In the genomic region with DNA sequence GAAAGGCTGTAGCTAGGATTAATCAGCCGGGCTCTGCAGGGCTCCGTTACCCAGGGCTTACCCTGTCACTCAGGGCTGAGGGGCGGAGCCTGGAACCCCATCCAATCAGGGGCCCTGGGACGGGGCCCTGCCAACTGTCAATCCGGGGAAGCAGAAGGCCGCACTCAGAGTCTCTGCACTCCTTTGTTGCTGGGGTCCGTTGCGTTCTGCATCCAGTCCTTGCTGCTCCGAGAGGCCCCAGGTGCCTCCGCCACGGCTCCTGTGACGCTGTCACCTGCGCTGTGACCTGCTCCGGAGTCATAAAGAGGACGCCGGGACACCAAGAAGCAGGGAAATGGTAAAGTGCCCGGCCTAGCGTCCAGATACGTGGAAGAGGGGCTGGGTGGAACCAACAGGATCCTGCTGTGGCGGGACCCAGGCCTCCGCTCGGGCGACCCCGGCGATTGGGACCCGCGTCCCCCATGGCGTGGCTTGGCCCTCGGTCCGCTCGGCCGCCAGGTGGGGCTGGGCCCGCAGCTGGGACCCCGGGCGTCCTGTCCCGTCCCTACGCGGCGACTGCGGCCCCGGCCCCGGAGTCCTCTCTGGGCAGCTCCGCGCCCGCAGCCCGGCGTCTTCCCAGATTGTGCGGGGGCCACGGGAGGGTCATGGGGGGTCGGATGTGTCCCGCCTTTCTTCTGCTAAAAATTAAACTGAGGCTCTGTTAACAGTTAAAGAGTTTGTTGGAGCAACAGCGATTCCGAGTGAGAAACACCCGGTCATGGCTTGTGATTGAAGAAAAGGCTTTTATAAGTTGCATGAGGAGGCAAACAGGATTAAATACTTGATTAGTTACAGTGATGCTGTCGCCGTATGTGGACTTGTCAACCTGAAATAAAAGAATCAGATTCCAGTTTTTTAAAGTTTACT, we compare ENCODE assay signal across 1 cellular context.
A peak's percentile ranks its signal among the peaks of the same experiment; 100 is the strongest.
TF ChIP-seq lines count a peak whose summit lies in the region.

A gene (plus strand): TSS at position 133 of the 906 bp plus-strand sequence. CDS start 7,431 bp downstream, outside the sequence.

TF ChIP-seq in HepG2, 621 proteins besides CTCF, POLR2A, EP300 and RAD21 (continued from another document and continues in another):
- TF ChIP-seq ZNF343 (CRISPR knock-in tag; IDR thresholded peaks at IDR 0.05), result no peak
- TF ChIP-seq, protein P1, sequence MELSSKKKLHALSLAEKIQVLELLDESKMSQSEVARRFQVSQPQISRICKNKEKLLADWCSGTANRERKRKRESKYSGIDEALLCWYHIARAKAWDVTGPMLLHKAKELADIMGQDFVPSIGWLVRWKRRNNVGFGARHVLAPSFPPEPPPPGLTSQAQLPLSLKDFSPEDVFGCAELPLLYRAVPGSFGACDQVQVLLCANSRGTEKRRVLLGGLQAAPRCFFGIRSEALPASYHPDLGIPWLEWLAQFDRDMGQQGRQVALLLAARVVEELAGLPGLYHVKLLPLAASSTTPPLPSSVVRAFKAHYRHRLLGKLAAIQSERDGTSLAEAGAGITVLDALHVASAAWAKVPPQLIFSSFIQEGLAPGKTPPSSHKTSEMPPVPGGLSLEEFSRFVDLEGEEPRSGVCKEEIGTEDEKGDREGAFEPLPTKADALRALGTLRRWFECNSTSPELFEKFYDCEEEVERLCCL (CRISPR knock-in tag; IDR thresholded peaks at IDR 0.05; ENCODE audit: borderline replicate concordance), result no peak
- TF ChIP-seq HMG20A (CRISPR knock-in tag; IDR thresholded peaks at IDR 0.05; ENCODE audit: borderline replicate concordance), result no peak
- peak; percentile 6; the same call in 1 of the 2 replicates for TF ChIP-seq ZSCAN12 (CRISPR knock-in tag; IDR thresholded peaks at IDR 0.05)
- TF ChIP-seq, protein P2, sequence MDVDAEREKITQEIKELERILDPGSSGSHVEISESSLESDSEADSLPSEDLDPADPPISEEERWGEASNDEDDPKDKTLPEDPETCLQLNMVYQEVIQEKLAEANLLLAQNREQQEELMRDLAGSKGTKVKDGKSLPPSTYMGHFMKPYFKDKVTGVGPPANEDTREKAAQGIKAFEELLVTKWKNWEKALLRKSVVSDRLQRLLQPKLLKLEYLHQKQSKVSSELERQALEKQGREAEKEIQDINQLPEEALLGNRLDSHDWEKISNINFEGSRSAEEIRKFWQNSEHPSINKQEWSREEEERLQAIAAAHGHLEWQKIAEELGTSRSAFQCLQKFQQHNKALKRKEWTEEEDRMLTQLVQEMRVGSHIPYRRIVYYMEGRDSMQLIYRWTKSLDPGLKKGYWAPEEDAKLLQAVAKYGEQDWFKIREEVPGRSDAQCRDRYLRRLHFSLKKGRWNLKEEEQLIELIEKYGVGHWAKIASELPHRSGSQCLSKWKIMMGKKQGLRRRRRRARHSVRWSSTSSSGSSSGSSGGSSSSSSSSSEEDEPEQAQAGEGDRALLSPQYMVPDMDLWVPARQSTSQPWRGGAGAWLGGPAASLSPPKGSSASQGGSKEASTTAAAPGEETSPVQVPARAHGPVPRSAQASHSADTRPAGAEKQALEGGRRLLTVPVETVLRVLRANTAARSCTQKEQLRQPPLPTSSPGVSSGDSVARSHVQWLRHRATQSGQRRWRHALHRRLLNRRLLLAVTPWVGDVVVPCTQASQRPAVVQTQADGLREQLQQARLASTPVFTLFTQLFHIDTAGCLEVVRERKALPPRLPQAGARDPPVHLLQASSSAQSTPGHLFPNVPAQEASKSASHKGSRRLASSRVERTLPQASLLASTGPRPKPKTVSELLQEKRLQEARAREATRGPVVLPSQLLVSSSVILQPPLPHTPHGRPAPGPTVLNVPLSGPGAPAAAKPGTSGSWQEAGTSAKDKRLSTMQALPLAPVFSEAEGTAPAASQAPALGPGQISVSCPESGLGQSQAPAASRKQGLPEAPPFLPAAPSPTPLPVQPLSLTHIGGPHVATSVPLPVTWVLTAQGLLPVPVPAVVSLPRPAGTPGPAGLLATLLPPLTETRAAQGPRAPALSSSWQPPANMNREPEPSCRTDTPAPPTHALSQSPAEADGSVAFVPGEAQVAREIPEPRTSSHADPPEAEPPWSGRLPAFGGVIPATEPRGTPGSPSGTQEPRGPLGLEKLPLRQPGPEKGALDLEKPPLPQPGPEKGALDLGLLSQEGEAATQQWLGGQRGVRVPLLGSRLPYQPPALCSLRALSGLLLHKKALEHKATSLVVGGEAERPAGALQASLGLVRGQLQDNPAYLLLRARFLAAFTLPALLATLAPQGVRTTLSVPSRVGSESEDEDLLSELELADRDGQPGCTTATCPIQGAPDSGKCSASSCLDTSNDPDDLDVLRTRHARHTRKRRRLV (CRISPR knock-in tag; IDR thresholded peaks at IDR 0.05), result no peak
- peak; percentile 46; the same call in 1 of the 2 replicates for TF ChIP-seq ZBTB7B (CRISPR knock-in tag; IDR thresholded peaks at IDR 0.05)
- TF ChIP-seq HES4 (CRISPR knock-in tag; IDR thresholded peaks at IDR 0.05; ENCODE audit: borderline replicate concordance), result 0 out of 2 replicates have a peak, but pooled peaks have one; percentile 21
- no peak for TF ChIP-seq ONECUT2 (CRISPR knock-in tag; IDR thresholded peaks at IDR 0.05)
- TF ChIP-seq ZNF10 (CRISPR knock-in tag; IDR thresholded peaks at IDR 0.05; ENCODE audit: borderline replicate concordance, low read depth), result no peak
- no peak for TF ChIP-seq HNRNPK (IDR thresholded peaks at IDR 0.05; ENCODE audit: low read depth, low read length, poor library complexity, severe bottlenecking)
- TF ChIP-seq MXD4 (CRISPR knock-in tag; IDR thresholded peaks at IDR 0.05), result 0 out of 2 replicates have a peak, but pooled peaks have one; percentile 14
- no peak for TF ChIP-seq THYN1 (CRISPR knock-in tag; IDR thresholded peaks at IDR 0.05; ENCODE audit: borderline replicate concordance, low read depth)
- TF ChIP-seq, protein P3, sequence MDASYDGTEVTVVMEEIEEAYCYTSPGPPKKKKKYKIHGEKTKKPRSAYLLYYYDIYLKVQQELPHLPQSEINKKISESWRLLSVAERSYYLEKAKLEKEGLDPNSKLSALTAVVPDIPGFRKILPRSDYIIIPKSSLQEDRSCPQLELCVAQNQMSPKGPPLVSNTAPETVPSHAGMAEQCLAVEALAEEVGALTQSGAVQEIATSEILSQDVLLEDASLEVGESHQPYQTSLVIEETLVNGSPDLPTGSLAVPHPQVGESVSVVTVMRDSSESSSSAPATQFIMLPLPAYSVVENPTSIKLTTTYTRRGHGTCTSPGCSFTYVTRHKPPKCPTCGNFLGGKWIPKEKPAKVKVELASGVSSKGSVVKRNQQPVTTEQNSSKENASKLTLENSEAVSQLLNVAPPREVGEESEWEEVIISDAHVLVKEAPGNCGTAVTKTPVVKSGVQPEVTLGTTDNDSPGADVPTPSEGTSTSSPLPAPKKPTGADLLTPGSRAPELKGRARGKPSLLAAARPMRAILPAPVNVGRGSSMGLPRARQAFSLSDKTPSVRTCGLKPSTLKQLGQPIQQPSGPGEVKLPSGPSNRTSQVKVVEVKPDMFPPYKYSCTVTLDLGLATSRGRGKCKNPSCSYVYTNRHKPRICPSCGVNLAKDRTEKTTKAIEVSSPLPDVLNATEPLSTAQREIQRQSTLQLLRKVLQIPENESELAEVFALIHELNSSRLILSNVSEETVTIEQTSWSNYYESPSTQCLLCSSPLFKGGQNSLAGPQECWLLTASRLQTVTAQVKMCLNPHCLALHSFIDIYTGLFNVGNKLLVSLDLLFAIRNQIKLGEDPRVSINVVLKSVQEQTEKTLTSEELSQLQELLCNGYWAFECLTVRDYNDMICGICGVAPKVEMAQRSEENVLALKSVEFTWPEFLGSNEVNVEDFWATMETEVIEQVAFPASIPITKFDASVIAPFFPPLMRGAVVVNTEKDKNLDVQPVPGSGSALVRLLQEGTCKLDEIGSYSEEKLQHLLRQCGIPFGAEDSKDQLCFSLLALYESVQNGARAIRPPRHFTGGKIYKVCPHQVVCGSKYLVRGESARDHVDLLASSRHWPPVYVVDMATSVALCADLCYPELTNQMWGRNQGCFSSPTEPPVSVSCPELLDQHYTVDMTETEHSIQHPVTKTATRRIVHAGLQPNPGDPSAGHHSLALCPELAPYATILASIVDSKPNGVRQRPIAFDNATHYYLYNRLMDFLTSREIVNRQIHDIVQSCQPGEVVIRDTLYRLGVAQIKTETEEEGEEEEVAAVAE (CRISPR knock-in tag; IDR thresholded peaks at IDR 0.05; ENCODE audit: borderline replicate concordance), result no peak
- no peak for TF ChIP-seq ZNF724P (CRISPR knock-in tag; IDR thresholded peaks at IDR 0.05; ENCODE audit: borderline replicate concordance)
- TF ChIP-seq, protein P4, sequence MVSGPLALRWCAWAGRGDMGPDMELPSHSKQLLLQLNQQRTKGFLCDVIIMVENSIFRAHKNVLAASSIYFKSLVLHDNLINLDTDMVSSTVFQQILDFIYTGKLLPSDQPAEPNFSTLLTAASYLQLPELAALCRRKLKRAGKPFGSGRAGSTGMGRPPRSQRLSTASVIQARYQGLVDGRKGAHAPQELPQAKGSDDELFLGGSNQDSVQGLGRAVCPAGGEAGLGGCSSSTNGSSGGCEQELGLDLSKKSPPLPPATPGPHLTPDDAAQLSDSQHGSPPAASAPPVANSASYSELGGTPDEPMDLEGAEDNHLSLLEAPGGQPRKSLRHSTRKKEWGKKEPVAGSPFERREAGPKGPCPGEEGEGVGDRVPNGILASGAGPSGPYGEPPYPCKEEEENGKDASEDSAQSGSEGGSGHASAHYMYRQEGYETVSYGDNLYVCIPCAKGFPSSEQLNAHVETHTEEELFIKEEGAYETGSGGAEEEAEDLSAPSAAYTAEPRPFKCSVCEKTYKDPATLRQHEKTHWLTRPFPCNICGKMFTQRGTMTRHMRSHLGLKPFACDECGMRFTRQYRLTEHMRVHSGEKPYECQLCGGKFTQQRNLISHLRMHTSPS (CRISPR knock-in tag; IDR thresholded peaks at IDR 0.05; ENCODE audit: low read depth), result no peak
- TF ChIP-seq PHF20 (CRISPR knock-in tag; IDR thresholded peaks at IDR 0.05), result 0 out of 2 replicates have a peak, but pooled peaks have one; percentile 25
- TF ChIP-seq, protein P5, sequence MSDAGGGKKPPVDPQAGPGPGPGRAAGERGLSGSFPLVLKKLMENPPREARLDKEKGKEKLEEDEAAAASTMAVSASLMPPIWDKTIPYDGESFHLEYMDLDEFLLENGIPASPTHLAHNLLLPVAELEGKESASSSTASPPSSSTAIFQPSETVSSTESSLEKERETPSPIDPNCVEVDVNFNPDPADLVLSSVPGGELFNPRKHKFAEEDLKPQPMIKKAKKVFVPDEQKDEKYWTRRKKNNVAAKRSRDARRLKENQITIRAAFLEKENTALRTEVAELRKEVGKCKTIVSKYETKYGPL (CRISPR knock-in tag; IDR thresholded peaks at IDR 0.05), result no peak
- TF ChIP-seq ZBTB42 (CRISPR knock-in tag; IDR thresholded peaks at IDR 0.05), result no peak
- TF ChIP-seq, protein P6, sequence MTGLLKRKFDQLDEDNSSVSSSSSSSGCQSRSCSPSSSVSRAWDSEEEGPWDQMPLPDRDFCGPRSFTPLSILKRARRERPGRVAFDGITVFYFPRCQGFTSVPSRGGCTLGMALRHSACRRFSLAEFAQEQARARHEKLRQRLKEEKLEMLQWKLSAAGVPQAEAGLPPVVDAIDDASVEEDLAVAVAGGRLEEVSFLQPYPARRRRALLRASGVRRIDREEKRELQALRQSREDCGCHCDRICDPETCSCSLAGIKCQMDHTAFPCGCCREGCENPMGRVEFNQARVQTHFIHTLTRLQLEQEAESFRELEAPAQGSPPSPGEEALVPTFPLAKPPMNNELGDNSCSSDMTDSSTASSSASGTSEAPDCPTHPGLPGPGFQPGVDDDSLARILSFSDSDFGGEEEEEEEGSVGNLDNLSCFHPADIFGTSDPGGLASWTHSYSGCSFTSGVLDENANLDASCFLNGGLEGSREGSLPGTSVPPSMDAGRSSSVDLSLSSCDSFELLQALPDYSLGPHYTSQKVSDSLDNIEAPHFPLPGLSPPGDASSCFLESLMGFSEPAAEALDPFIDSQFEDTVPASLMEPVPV (CRISPR knock-in tag; IDR thresholded peaks at IDR 0.05), result 0 out of 2 replicates have a peak, but pooled peaks have one; percentile 43
- TF ChIP-seq, protein P7, sequence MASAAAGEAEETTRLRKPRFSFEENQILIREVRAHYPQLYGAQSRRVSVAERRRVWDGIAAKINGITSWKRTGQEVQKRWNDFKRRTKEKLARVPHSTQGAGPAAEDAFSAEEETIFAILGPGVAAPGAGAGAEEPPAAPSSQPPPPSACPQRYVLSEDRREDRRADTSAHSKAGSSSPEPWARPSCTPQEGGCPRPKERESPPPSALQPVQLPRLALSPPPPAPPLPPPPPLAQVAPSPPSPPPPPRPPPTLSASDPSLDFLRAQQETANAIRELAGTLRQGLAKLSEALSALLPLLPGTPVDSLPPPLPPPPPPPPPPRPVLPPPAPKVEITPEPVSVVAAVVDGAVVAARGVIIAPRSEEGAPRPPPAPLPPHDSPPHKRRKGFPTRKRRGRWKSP (CRISPR knock-in tag; IDR thresholded peaks at IDR 0.05), result no peak
- TF ChIP-seq, protein P8, sequence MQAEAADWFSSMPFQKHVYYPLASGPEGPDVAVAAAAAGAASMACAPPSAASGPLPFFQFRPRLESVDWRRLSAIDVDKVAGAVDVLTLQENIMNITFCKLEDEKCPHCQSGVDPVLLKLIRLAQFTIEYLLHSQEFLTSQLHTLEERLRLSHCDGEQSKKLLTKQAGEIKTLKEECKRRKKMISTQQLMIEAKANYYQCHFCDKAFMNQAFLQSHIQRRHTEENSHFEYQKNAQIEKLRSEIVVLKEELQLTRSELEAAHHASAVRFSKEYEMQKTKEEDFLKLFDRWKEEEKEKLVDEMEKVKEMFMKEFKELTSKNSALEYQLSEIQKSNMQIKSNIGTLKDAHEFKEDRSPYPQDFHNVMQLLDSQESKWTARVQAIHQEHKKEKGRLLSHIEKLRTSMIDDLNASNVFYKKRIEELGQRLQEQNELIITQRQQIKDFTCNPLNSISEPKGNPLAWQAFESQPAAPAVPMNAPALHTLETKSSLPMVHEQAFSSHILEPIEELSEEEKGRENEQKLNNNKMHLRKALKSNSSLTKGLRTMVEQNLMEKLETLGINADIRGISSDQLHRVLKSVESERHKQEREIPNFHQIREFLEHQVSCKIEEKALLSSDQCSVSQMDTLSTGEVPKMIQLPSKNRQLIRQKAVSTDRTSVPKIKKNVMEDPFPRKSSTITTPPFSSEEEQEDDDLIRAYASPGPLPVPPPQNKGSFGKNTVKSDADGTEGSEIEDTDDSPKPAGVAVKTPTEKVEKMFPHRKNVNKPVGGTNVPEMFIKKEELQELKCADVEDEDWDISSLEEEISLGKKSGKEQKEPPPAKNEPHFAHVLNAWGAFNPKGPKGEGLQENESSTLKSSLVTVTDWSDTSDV (CRISPR knock-in tag; IDR thresholded peaks at IDR 0.05), result no peak
- no peak for TF ChIP-seq CENPX (CRISPR knock-in tag; IDR thresholded peaks at IDR 0.05)
- TF ChIP-seq, protein P9, sequence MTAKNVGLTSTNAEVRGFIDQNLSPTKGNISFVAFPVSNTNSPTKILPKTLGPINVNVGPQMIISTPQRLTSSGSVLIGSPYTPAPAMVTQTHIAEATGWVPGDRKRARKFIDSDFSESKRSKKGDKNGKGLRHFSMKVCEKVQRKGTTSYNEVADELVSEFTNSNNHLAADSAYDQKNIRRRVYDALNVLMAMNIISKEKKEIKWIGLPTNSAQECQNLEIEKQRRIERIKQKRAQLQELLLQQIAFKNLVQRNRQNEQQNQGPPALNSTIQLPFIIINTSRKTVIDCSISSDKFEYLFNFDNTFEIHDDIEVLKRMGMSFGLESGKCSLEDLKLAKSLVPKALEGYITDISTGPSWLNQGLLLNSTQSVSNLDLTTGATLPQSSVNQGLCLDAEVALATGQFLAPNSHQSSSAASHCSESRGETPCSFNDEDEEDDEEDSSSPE (CRISPR knock-in tag; IDR thresholded peaks at IDR 0.05), result no peak
- TF ChIP-seq ZNF557 (CRISPR knock-in tag; IDR thresholded peaks at IDR 0.05), result no peak
- TF ChIP-seq, protein P10, sequence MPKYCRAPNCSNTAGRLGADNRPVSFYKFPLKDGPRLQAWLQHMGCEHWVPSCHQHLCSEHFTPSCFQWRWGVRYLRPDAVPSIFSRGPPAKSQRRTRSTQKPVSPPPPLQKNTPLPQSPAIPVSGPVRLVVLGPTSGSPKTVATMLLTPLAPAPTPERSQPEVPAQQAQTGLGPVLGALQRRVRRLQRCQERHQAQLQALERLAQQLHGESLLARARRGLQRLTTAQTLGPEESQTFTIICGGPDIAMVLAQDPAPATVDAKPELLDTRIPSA (CRISPR knock-in tag; IDR thresholded peaks at IDR 0.05; ENCODE audit: borderline replicate concordance), result no peak
- TF ChIP-seq STAG1 (CRISPR knock-in tag; IDR thresholded peaks at IDR 0.05), result peak; percentile 32
- no peak for TF ChIP-seq GABPA (IDR thresholded peaks at IDR 0.05; ENCODE audit: low read depth, low read length)
- no peak for TF ChIP-seq GABPA (CRISPR knock-in tag; IDR thresholded peaks at IDR 0.05; ENCODE audit: low read depth)
- TF ChIP-seq GATA4 (IDR thresholded peaks at IDR 0.05; ENCODE audit: borderline replicate concordance, low read depth), result no peak
